ENCODE assay signal across 8 cellular contexts in the genomic region with DNA sequence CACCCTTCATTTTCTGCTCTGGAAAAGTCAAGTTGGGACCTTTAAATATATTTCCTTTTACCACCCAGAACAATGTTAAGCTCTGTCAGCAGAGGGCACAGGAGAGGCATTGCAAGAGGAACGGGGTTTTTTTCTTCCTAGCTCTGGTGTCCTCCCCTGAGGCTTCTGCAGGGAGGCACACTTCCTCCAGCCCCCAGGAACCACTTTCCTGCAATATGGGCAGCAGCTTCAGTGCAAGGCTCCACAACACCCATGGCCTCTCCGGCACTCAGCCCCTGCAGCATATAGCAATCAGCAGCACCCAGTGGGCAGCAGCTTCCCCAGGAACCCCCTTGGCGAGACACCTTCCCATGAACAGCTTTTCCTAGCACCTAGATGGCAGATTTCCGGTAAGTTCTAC.
DNase-seq lines count a peak whose midpoint lies in the region; ATAC-seq and TF ChIP-seq lines count a peak whose summit lies in the region.

No MANE protein-coding gene starts in this region.

- H3K27me3 Mint-ChIP-seq in GM23338 (ENCODE audit: insufficient read depth, low read depth, poor library complexity) = peaks cover 2% of the 10 kb centered on the region

- DNase-seq in NCI-H2029 (lab: John Stamatoyannopoulos, UW) = peak; percentile 19
- no peak for DNase-seq in NCI-H2029 treated with DMSO at 0.1 percent for 48 hours (lab: John Stamatoyannopoulos, UW)
- peak; percentile 87 for DNase-seq in GM23338 (ENCODE audit: low spot score)
- peak in 1 of 2 experiments; percentile 1 for DNase-seq in PC-9
- peak; percentile 16 to 32 for DNase-seq in foreskin fibroblast
- DNase-seq in D341Med (ENCODE audit: low spot score) = no peak

- no peak overlapping the region for H3K4me3 Mint-ChIP-seq in GM23338

- CTCF ChIA-PET in PC-9 (lab: Charles Lee) = interaction anchor here (0.6 kb wide), 1 partner anchor 342 kb away, joined by 7 read pairs; no protein-coding TSS in a partner anchor

- no peaks in the 10 kb centered on the region for H3K36me3 ChIP-seq in GM23338 (ENCODE audit: insufficient read depth)
- no peaks in the 10 kb centered on the region for H3K36me3 ChIP-seq in PC-9 (ENCODE audit: low read depth)

- H3K9me2 ChIP-seq in GM23338 (ENCODE audit: insufficient read depth) = peaks cover 9% of the 10 kb centered on the region; the same call in 1 of the 2 replicates
- no peaks in the 10 kb centered on the region for H3K9me2 ChIP-seq in PC-9 (ENCODE audit: insufficient read depth)

- no peak overlapping the region for H3K4me2 ChIP-seq in GM23338
- no peak overlapping the region for H3K4me2 ChIP-seq in PC-9

- H3K79me2 ChIP-seq in GM23338 (replicated peaks; ENCODE audit: insufficient read depth) = no peaks in the 10 kb centered on the region
- no peaks in the 10 kb centered on the region for H3K79me2 ChIP-seq in PC-9 (ENCODE audit: low read depth)

- ATAC-seq in GM23338 = peak; percentile 92
- ATAC-seq in HG03095 (IDR thresholded peaks at IDR 0.05; ENCODE audit: unreplicated experiment) = no peak
- no peak for ATAC-seq in GM18870 (IDR thresholded peaks at IDR 0.05; ENCODE audit: unreplicated experiment)

- no TSS peak for BruUV-seq in PC-9 (replicated peaks; lab: Mats Ljungman, UMichigan)

- H3K9me3 ChIP-seq in PC-9 (ENCODE audit: insufficient read depth, low read depth) = no peaks in the 10 kb centered on the region

- no peaks in the 10 kb centered on the region for H3K36me3 Mint-ChIP-seq in GM23338 (ENCODE audit: low read depth)

- no peaks in the 10 kb centered on the region; the same call in 1 of the 2 replicates for H4K20me1 ChIP-seq in GM23338 (replicated peaks; ENCODE audit: insufficient read depth)
- no peaks in the 10 kb centered on the region for H4K20me1 ChIP-seq in PC-9 (ENCODE audit: insufficient read depth)

- H3K4me3 ChIP-seq in GM23338 (no peak overlapping the region), PC-9 (no peak overlapping the region), foreskin fibroblast (ENCODE audit: low read depth in 1 of 2, low read length in 2 of 2) (no peak overlapping the region)

- H3F3A ChIP-seq in GM23338 (replicated peaks; ENCODE audit: low read depth) (no peaks in the 10 kb centered on the region), PC-9 (ENCODE audit: insufficient read depth, low read depth) (no peaks in the 10 kb centered on the region)

- H3K4me1 ChIP-seq in GM23338 (ENCODE audit: insufficient read depth) (no peaks in the 10 kb centered on the region), PC-9 (replicated peaks; ENCODE audit: insufficient read depth) (no peaks in the 10 kb centered on the region)

- intact Hi-C loops in PC-9 (cut with micrococcal nuclease; ENCODE audit: unreplicated experiment) = loop anchor here (10.0 kb wide), 1 partner anchor 332 kb away; no protein-coding TSS in a partner anchor

- H3K27ac ChIP-seq in GM23338 (ENCODE audit: low read depth) = no peak overlapping the region
- no peak overlapping the region for H3K27ac ChIP-seq in PC-9

- H3K27me3 ChIP-seq in GM23338 (ENCODE audit: insufficient read depth) (no peaks in the 10 kb centered on the region), PC-9 (ENCODE audit: insufficient read depth, low read depth) (0 out of 2 replicates have a peak, but pooled peaks cover 2% of the 10 kb centered on the region)

- TF ChIP-seq CTCF in GM23338 (conservative IDR thresholded peaks at IDR 0.05; ENCODE audit: low read depth in 2 of 2) (peak; percentile 78 to 80), PC-9 (conservative IDR thresholded peaks at IDR 0.05) (peak; percentile 60), foreskin fibroblast (IDR thresholded peaks at IDR 0.05; ENCODE audit: low read depth, low read length) (peak; percentile 56)

- peaks cover 12% of the 10 kb centered on the region; the same call in 2 of the 3 replicates for H3K4me1 Mint-ChIP-seq in GM23338

- H3K9me3 Mint-ChIP-seq in GM23338 = no peaks in the 10 kb centered on the region

- H2AFZ ChIP-seq in GM23338 = peak overlapping the region; percentile 79; the same call in 1 of the 2 replicates
- H2AFZ ChIP-seq in PC-9 = no peak overlapping the region

- POLR2A ChIA-PET in PC-9 (lab: Charles Lee; ENCODE audit: unreplicated experiment) = no interaction called here

- no peak overlapping the region for H3K27ac Mint-ChIP-seq in GM23338

TF ChIP-seq in GM23338, 12 proteins besides CTCF, POLR2A, EP300 and RAD21 (continues in another document):
- TF ChIP-seq EZH2 (IDR thresholded peaks at IDR 0.05; ENCODE audit: low read depth, unreplicated experiment) (no peak), POLR2AphosphoS5 (IDR thresholded peaks at IDR 0.05; ENCODE audit: low read depth) (no peak), ZNF114 (CRISPR knock-in tag; IDR thresholded peaks at IDR 0.05) (no peak), ZNF331 (CRISPR knock-in tag; IDR thresholded peaks at IDR 0.05; ENCODE audit: low read depth) (no peak), CREB1 (CRISPR knock-in tag; IDR thresholded peaks at IDR 0.05; ENCODE audit: low read depth) (no peak), JUNB (IDR thresholded peaks at IDR 0.05; ENCODE audit: unreplicated experiment) (no peak)
- TF ChIP-seq, protein P1, sequence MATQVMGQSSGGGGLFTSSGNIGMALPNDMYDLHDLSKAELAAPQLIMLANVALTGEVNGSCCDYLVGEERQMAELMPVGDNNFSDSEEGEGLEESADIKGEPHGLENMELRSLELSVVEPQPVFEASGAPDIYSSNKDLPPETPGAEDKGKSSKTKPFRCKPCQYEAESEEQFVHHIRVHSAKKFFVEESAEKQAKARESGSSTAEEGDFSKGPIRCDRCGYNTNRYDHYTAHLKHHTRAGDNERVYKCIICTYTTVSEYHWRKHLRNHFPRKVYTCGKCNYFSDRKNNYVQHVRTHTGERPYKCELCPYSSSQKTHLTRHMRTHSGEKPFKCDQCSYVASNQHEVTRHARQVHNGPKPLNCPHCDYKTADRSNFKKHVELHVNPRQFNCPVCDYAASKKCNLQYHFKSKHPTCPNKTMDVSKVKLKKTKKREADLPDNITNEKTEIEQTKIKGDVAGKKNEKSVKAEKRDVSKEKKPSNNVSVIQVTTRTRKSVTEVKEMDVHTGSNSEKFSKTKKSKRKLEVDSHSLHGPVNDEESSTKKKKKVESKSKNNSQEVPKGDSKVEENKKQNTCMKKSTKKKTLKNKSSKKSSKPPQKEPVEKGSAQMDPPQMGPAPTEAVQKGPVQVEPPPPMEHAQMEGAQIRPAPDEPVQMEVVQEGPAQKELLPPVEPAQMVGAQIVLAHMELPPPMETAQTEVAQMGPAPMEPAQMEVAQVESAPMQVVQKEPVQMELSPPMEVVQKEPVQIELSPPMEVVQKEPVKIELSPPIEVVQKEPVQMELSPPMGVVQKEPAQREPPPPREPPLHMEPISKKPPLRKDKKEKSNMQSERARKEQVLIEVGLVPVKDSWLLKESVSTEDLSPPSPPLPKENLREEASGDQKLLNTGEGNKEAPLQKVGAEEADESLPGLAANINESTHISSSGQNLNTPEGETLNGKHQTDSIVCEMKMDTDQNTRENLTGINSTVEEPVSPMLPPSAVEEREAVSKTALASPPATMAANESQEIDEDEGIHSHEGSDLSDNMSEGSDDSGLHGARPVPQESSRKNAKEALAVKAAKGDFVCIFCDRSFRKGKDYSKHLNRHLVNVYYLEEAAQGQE (IDR thresholded peaks at IDR 0.05; ENCODE audit: unreplicated experiment) = no peak

Comparison
In these comparisons a context has a peak if more than half of its experiments do, and no peak if none do; other contexts are left out.
1. DNase-seq: peak in NCI-H2029 (single experiment), GM23338 (single experiment) and foreskin fibroblast (2 of 2); none in NCI-H2029 treated with DMSO at 0.1 percent for 48 hours (single experiment) and D341Med (single experiment).
2. Peak in every context shown above with its lines, with median percentiles within 50 percentile points of each other: CTCF ChIP-seq.